10 cellular contexts compared by ENCODE assay signal in genomic region chr15:90645873-90646605, GRCh38.
A peak's percentile ranks its signal among the peaks of the same experiment; 100 is the strongest.
DNase-seq lines count a peak whose midpoint lies in the region; ATAC-seq, FAIRE-seq and TF ChIP-seq lines count a peak whose summit lies in the region.
"Had no signal": no experiment of that assay in that cellular context is flagged by ENCODE, and none has a peak within 500 bp of the region (broad histone marks: within the 10 kb centered on the region; RNA-seq: fewer than 3 reads in every experiment).

No MANE protein-coding gene starts in this region.

- H3K9me3 ChIP-seq in RWPE2 (ENCODE audit: severe bottlenecking) (no peaks in the 10 kb centered on the region), H1 (ENCODE audit: insufficient read depth in 2 of 2, low read depth in 1 of 2, low read length in 1 of 2) (no peaks in the 10 kb centered on the region), neuronal stem cell (replicated peaks in 1 of 2; ENCODE audit: control insufficient read depth in 2 of 2, insufficient read depth in 1 of 2, low read depth in 1 of 2, low read length in 2 of 2) (peaks cover 2 to 6% of the 10 kb centered on the region in 2 donors), ovary (no peaks in the 10 kb centered on the region)

- TF ChIP-seq RAD21 in H1 (IDR thresholded peaks at IDR 0.05 in 1 of 2, conservative IDR thresholded peaks at IDR 0.05 in 1 of 2; ENCODE audit: low read depth in 2 of 2, low read length in 2 of 2), result no peak

- CTCF ChIA-PET in H1 (lab: Charles Lee; ENCODE audit: partially characterized antibody), result interaction anchor here (0.8 to 2.1 kb wide), 6 partner anchors 10 to 287 kb away, joined by 3 to 6 read pairs (median 4); partner anchors contain the start of gene HDDC3

- no peak overlapping the region for H3K4me3 ChIP-seq in RWPE2 (ENCODE audit: severe bottlenecking)
- no peak overlapping the region for H3K4me3 ChIP-seq in H1 (ENCODE audit: extremely low read depth in 1 of 4, insufficient read depth in 2 of 4, low read depth in 3 of 4, low read length in 4 of 4)
- no peak overlapping the region for H3K4me3 ChIP-seq in neuronal stem cell (ENCODE audit: low read length in 2 of 2)
- no peak overlapping the region for H3K4me3 ChIP-seq in ovary

- H2BK12ac ChIP-seq in H1 (ENCODE audit: low read depth, low read length) (no peak overlapping the region; the same call in 1 of the 2 replicates), neuronal stem cell (ENCODE audit: low read length) (peak overlapping the region; percentile 19)

- DNase-seq in GM03348 (ENCODE audit: low spot score) (peak; percentile 31), RWPE2 (ENCODE audit: low spot score) (no peak), H1 (ENCODE audit: low read depth in 1 of 2, low spot score in 2 of 2) (no peak), neuronal stem cell (ENCODE audit: low spot score) (no peak), ovary (no peak)
- DNase-seq: NCI-H1417 treated with DMSO at 0.1 percent for 48 hours, NCI-H748 treated with DMSO at 0.1 percent for 48 hours had no signal

- no peak overlapping the region for H3K18ac ChIP-seq in H1 (ENCODE audit: extremely low read depth, low read length)
- H3K18ac ChIP-seq in neuronal stem cell (ENCODE audit: low read length), result peak overlapping the region; percentile 82

- intact Hi-C loops in ovary (cut with DNase I), result loop anchor here in 3 of 4 donors (5.0 to 10.0 kb wide), 3 partner anchors 49 to 241 kb away; partner anchors contain the start of gene FES (in 1 of the 3)

- H3K4me2 ChIP-seq in H1 (ENCODE audit: insufficient read depth in 1 of 2, low read depth in 2 of 2, low read length in 2 of 2) (no peak overlapping the region), neuronal stem cell (ENCODE audit: insufficient read depth, low read length, poor library complexity, severe bottlenecking) (no peak overlapping the region)

- no peak for TF ChIP-seq EP300 in H1 (IDR thresholded peaks at IDR 0.05; ENCODE audit: borderline replicate concordance in 1 of 2, low read depth in 2 of 2, low read length in 2 of 2)
- TF ChIP-seq EP300 in ovary (IDR thresholded peaks at IDR 0.05), result no peak

- POLR2A ChIA-PET in H1 (lab: Charles Lee; ENCODE audit: partially characterized antibody), result no interaction called here

- TF ChIP-seq CTCF in RWPE2 (IDR thresholded peaks at IDR 0.05; ENCODE audit: poor library complexity, severe bottlenecking), result no peak
- TF ChIP-seq CTCF in H1 (IDR thresholded peaks at IDR 0.05; ENCODE audit: control extremely low read depth in 1 of 3, insufficient read depth in 1 of 3, low read depth in 1 of 3, low read length in 3 of 3), result no peak
- no peak for TF ChIP-seq CTCF in ovary (IDR thresholded peaks at IDR 0.05)

- H3K79me1 ChIP-seq in H1 (ENCODE audit: low read depth, low read length) (no peaks in the 10 kb centered on the region), neuronal stem cell (ENCODE audit: low read depth, low read length) (no peaks in the 10 kb centered on the region)

- WGBS in H1 (ENCODE audit: extremely low coverage in 1 of 2, insufficient coverage in 1 of 2, insufficient read length in 1 of 2, insufficient replicate concordance in 2 of 2, low coverage in 1 of 2, low lambda C conversion rate in 2 of 2, missing lambda C conversion rate in 1 of 2), 2 experiments, result 85% methylated on average over 23 of the region's 23 CpGs; no CpG with 5 or more reads in 1 of the 2 experiments
- no CpG with 5 or more reads among the region's 23 CpGs for WGBS in neuronal stem cell (ENCODE audit: extremely low coverage in 2 of 2, insufficient read length in 2 of 2, insufficient replicate concordance in 1 of 2), 2 donors
- WGBS in ovary, 3 donors, result 74 to 83% (median 76%) methylated on average over 23 of the region's 23 CpGs

- no peaks in the 10 kb centered on the region for H3K79me2 ChIP-seq in H1 (ENCODE audit: control insufficient read depth in 1 of 2, insufficient read depth in 2 of 2, low read length in 2 of 2)

- H3K27me3 ChIP-seq in RWPE2 (ENCODE audit: insufficient read depth, poor library complexity, severe bottlenecking) (no peaks in the 10 kb centered on the region), H1 (replicated peaks in 1 of 4; ENCODE audit: control insufficient read depth in 3 of 4, extremely low read depth in 1 of 4, insufficient read depth in 3 of 4, low read length in 3 of 4) (no peaks in the 10 kb centered on the region; a peak in 1 of 7 replicates), neuronal stem cell (ENCODE audit: control insufficient read depth in 3 of 3, insufficient read depth in 3 of 3, low read depth in 1 of 3, low read length in 3 of 3) (no peaks in the 10 kb centered on the region), ovary (no peaks in the 10 kb centered on the region)

- H2BK20ac ChIP-seq in H1 (ENCODE audit: low read length), result no peak overlapping the region

- H2AK5ac ChIP-seq in H1 (ENCODE audit: low read depth, low read length) (no peak overlapping the region), neuronal stem cell (ENCODE audit: low read depth, low read length) (peak overlapping the region; percentile 73)

- H3K9ac ChIP-seq in H1 (replicated peaks in 1 of 4; ENCODE audit: extremely low read depth in 1 of 4, low read depth in 3 of 4, low read length in 3 of 4), result no peak overlapping the region
- H3K9ac ChIP-seq in neuronal stem cell (ENCODE audit: low read depth, low read length, poor library complexity), result no peak overlapping the region

- H3K36me3 ChIP-seq in RWPE2 (ENCODE audit: low read depth), result peaks cover 9% of the 10 kb centered on the region
- H3K36me3 ChIP-seq in H1 (ENCODE audit: control insufficient read depth in 2 of 4, insufficient read depth in 4 of 4, low read length in 3 of 4), result no peaks in the 10 kb centered on the region
- peaks cover 9 to 30% of the 10 kb centered on the region in 2 donors for H3K36me3 ChIP-seq in neuronal stem cell (replicated peaks in 1 of 2; ENCODE audit: control insufficient read depth in 2 of 2, insufficient read depth in 2 of 2, low read length in 2 of 2)
- no peaks in the 10 kb centered on the region for H3K36me3 ChIP-seq in ovary

- peak; percentile 16; the same call in 2 of the 3 replicates for ATAC-seq in RWPE2 (ENCODE audit: low read depth)
- ATAC-seq in HG02970 (IDR thresholded peaks at IDR 0.05; ENCODE audit: low FRiP score, unreplicated experiment), result no peak
- ATAC-seq in HG03378 (IDR thresholded peaks at IDR 0.05; ENCODE audit: unreplicated experiment), result no peak

- H3K4me1 ChIP-seq in RWPE2 (ENCODE audit: insufficient read depth, poor library complexity, severe bottlenecking) (peaks cover 11% of the 10 kb centered on the region), H1 (replicated peaks in 1 of 4; ENCODE audit: control insufficient read depth in 3 of 4, insufficient read depth in 4 of 4, low read length in 3 of 4) (peaks cover 0 to 6% (median 4%) of the 10 kb centered on the region in 4 experiments; a peak in 6 of 7 replicates), neuronal stem cell (ENCODE audit: control insufficient read depth in 2 of 2, insufficient read depth in 1 of 2, low read depth in 1 of 2, low read length in 2 of 2) (peaks cover 1 to 6% of the 10 kb centered on the region in 2 donors), ovary (ENCODE audit: insufficient read depth) (no peaks in the 10 kb centered on the region)

- H2BK120ac ChIP-seq in H1 (replicated peaks; ENCODE audit: low read depth, low read length), result no peak overlapping the region
- no peak overlapping the region for H2BK120ac ChIP-seq in neuronal stem cell (ENCODE audit: low read depth, low read length)

- H3K23me2 ChIP-seq in H1 (ENCODE audit: low read depth, low read length), result peaks cover 3% of the 10 kb centered on the region; the same call in 1 of the 2 replicates

- no peaks in the 10 kb centered on the region for H4K20me1 ChIP-seq in H1 (replicated peaks in 1 of 2; ENCODE audit: control insufficient read depth in 1 of 2, insufficient read depth in 2 of 2, low read length in 2 of 2)

- H4K8ac ChIP-seq in H1 (ENCODE audit: extremely low read depth, insufficient read depth, low read length) (peak overlapping the region; percentile 38; the same call in 1 of the 2 replicates), neuronal stem cell (ENCODE audit: low read depth, low read length) (peak overlapping the region; percentile 58)

- H2BK5ac ChIP-seq in H1 (ENCODE audit: low read depth, low read length) (0 out of 2 replicates have a peak overlapping the region, but pooled peaks have one; percentile 60), neuronal stem cell (ENCODE audit: low read length) (peak overlapping the region; percentile 35)

- H2AFZ ChIP-seq in H1 (ENCODE audit: low read length) (no peak overlapping the region), neuronal stem cell (ENCODE audit: low read length) (no peak overlapping the region)

- H3K56ac ChIP-seq in H1 (replicated peaks; ENCODE audit: insufficient read length, low read depth, low read length), result no peak overlapping the region

- H3K23ac ChIP-seq in H1 (ENCODE audit: insufficient read length) (no peak overlapping the region), neuronal stem cell (ENCODE audit: low read depth, low read length, poor library complexity) (peak overlapping the region; percentile 96)

- no peak overlapping the region for H3K4ac ChIP-seq in H1 (replicated peaks; ENCODE audit: insufficient read length, low read depth, low read length)
- H3K4ac ChIP-seq in neuronal stem cell (ENCODE audit: low read length), result no peak overlapping the region

- H3K14ac ChIP-seq in H1 (ENCODE audit: insufficient read length) (no peak overlapping the region), neuronal stem cell (ENCODE audit: low read length) (no peak overlapping the region)

- H3K27ac ChIP-seq in RWPE2 (ENCODE audit: poor library complexity, severe bottlenecking) (no peak overlapping the region), H1 (ENCODE audit: low read depth, low read length) (no peak overlapping the region), neuronal stem cell (replicated peaks; ENCODE audit: low read length) (no peak overlapping the region), ovary (peak overlapping the region in 1 of 2 donors; percentile 35)

- no peak overlapping the region for H4K5ac ChIP-seq in H1 (ENCODE audit: insufficient read length, low read depth, low read length)

- no peak for FAIRE-seq in H1 (lab: Jason Lieb, UNC)
- FAIRE-seq: H54 had no signal

- peak overlapping the region; percentile 52 for H4K91ac ChIP-seq in H1 (replicated peaks; ENCODE audit: insufficient read length, low read length)
- no peak overlapping the region for H4K91ac ChIP-seq in neuronal stem cell (ENCODE audit: low read depth, low read length, poor library complexity)

- TF ChIP-seq POLR2A in H1 (IDR thresholded peaks at IDR 0.05; ENCODE audit: control extremely low read depth in 1 of 2, low read depth in 2 of 2, low read length in 2 of 2) (no peak), ovary (IDR thresholded peaks at IDR 0.05) (no peak)

- H2BK15ac ChIP-seq in H1 (ENCODE audit: low read length) (no peak overlapping the region), neuronal stem cell (ENCODE audit: low read length) (peak overlapping the region; percentile 78)

TF ChIP-seq in H1, 55 proteins besides CTCF, POLR2A, EP300 and RAD21 (continues in another document):
- TF ChIP-seq ZNF274 (IDR thresholded peaks at IDR 0.05; ENCODE audit: borderline replicate concordance, extremely low read depth, low read length) (no peak), KDM4A (IDR thresholded peaks at IDR 0.05; ENCODE audit: low read depth, low read length, severe bottlenecking) (no peak), TAF7 (optimal IDR thresholded peaks at IDR 0.05; ENCODE audit: borderline replicate concordance, low read depth, low read length) (no peak), HDAC6 (IDR thresholded peaks at IDR 0.05; ENCODE audit: low read depth, low read length) (no peak), CHD1 (IDR thresholded peaks at IDR 0.05; ENCODE audit: low read depth, low read length) (no peak)
